ENCODE assay signal across 1 cellular context in genomic region chr20:64056889-64057627, GRCh38.
TF ChIP-seq lines count a peak whose summit lies in the region.

No MANE protein-coding gene starts in this region.

TF ChIP-seq in HepG2, 621 proteins besides CTCF, POLR2A, EP300 and RAD21 (continued from another document and continues in another):
- TF ChIP-seq ZNF691 (CRISPR knock-in tag; IDR thresholded peaks at IDR 0.05; ENCODE audit: borderline replicate concordance, low read depth) (peak; percentile 92; the same call in 1 of the 2 replicates), ATM (IDR thresholded peaks at IDR 0.05; ENCODE audit: borderline replicate concordance) (no peak), ZNF383 (CRISPR knock-in tag; IDR thresholded peaks at IDR 0.05; ENCODE audit: borderline replicate concordance) (no peak), EZH2 (conservative IDR thresholded peaks at IDR 0.05; ENCODE audit: low read depth, low read length) (no peak), FOXC1 (CRISPR knock-in tag; IDR thresholded peaks at IDR 0.05; ENCODE audit: borderline replicate concordance) (no peak), ZNF10 (CRISPR knock-in tag; IDR thresholded peaks at IDR 0.05; ENCODE audit: borderline replicate concordance, low read depth) (no peak), PREB (CRISPR knock-in tag; IDR thresholded peaks at IDR 0.05) (no peak), POGK (CRISPR knock-in tag; conservative IDR thresholded peaks at IDR 0.05) (no peak), SKI (IDR thresholded peaks at IDR 0.05; ENCODE audit: partially characterized antibody) (no peak), GATA4 (IDR thresholded peaks at IDR 0.05; ENCODE audit: borderline replicate concordance, low read depth) (no peak), DR1 (CRISPR knock-in tag; IDR thresholded peaks at IDR 0.05) (peak; percentile 45; the same call in 1 of the 2 replicates), ARHGAP35 (CRISPR knock-in tag; IDR thresholded peaks at IDR 0.05; ENCODE audit: borderline replicate concordance) (peak; percentile 86; the same call in 1 of the 2 replicates), RFXAP (CRISPR knock-in tag; IDR thresholded peaks at IDR 0.05; ENCODE audit: borderline replicate concordance) (no peak), FOXO1 (CRISPR knock-in tag; IDR thresholded peaks at IDR 0.05) (no peak), ZNF142 (CRISPR knock-in tag; IDR thresholded peaks at IDR 0.05) (no peak), ATF7-NPFF (CRISPR knock-in tag; IDR thresholded peaks at IDR 0.05; ENCODE audit: low read depth) (no peak), TBX3 (IDR thresholded peaks at IDR 0.05; ENCODE audit: borderline replicate concordance) (no peak), ZNF724P (CRISPR knock-in tag; IDR thresholded peaks at IDR 0.05; ENCODE audit: borderline replicate concordance) (no peak), ZNF597 (CRISPR knock-in tag; IDR thresholded peaks at IDR 0.05) (no peak), POLR2AphosphoS5 (IDR thresholded peaks at IDR 0.05; ENCODE audit: low read depth, low read length) (no peak), KDM2A (CRISPR knock-in tag; IDR thresholded peaks at IDR 0.05; ENCODE audit: borderline replicate concordance, low read depth) (peak; percentile 20; the same call in 1 of the 2 replicates), TCF7L2 (IDR thresholded peaks at IDR 0.05; ENCODE audit: low read depth, low read length) (no peak), SUZ12 (IDR thresholded peaks at IDR 0.05; ENCODE audit: low read depth, low read length) (no peak), SSRP1 (CRISPR knock-in tag; IDR thresholded peaks at IDR 0.05) (no peak), ZNF670 (CRISPR knock-in tag; IDR thresholded peaks at IDR 0.05; ENCODE audit: borderline replicate concordance) (no peak), TCF12 (IDR thresholded peaks at IDR 0.05) (no peak), TCF12 (CRISPR knock-in tag; IDR thresholded peaks at IDR 0.05) (0 out of 2 replicates have a peak, but pooled peaks have one; percentile 44), ZBTB49 (CRISPR knock-in tag; IDR thresholded peaks at IDR 0.05; ENCODE audit: borderline replicate concordance) (no peak), BRF2 (CRISPR knock-in tag; IDR thresholded peaks at IDR 0.05) (0 out of 2 replicates have a peak, but pooled peaks have one; percentile 1), ZKSCAN1 (IDR thresholded peaks at IDR 0.05; ENCODE audit: low read length) (no peak), HNRNPL (IDR thresholded peaks at IDR 0.05; ENCODE audit: low read depth, low read length) (peak; percentile 14; the same call in 1 of the 2 replicates), ZNF441 (CRISPR knock-in tag; IDR thresholded peaks at IDR 0.05; ENCODE audit: borderline replicate concordance) (0 out of 2 replicates have a peak, but pooled peaks have one; percentile 54), RELA (CRISPR knock-in tag; IDR thresholded peaks at IDR 0.05) (no peak), ZNF564 (CRISPR knock-in tag; IDR thresholded peaks at IDR 0.05) (peak; percentile 49), ZSCAN29 (CRISPR knock-in tag; conservative IDR thresholded peaks at IDR 0.05) (no peak; the same call in 1 of the 2 replicates), HMG20B (CRISPR knock-in tag; conservative IDR thresholded peaks at IDR 0.05) (peak; percentile 33; the same call in 1 of the 2 replicates), ZSCAN9 (CRISPR knock-in tag; IDR thresholded peaks at IDR 0.05; ENCODE audit: borderline replicate concordance) (no peak), MIER2 (CRISPR knock-in tag; IDR thresholded peaks at IDR 0.05) (no peak), MED1 (CRISPR knock-in tag; IDR thresholded peaks at IDR 0.05) (0 out of 2 replicates have a peak, but pooled peaks have one; percentile 17), ZBTB14 (CRISPR knock-in tag; IDR thresholded peaks at IDR 0.05) (no peak), MTERF4 (CRISPR knock-in tag; IDR thresholded peaks at IDR 0.05) (0 out of 2 replicates have a peak, but pooled peaks have one; percentile 74), ONECUT2 (CRISPR knock-in tag; IDR thresholded peaks at IDR 0.05) (peak; percentile 47; the same call in 1 of the 2 replicates), HES4 (CRISPR knock-in tag; IDR thresholded peaks at IDR 0.05; ENCODE audit: borderline replicate concordance) (0 out of 2 replicates have a peak, but pooled peaks have one; percentile 13), ZNF530 (CRISPR knock-in tag; IDR thresholded peaks at IDR 0.05; ENCODE audit: low read depth) (no peak), GLI4 (CRISPR knock-in tag; IDR thresholded peaks at IDR 0.05; ENCODE audit: borderline replicate concordance) (peak; percentile 42), BRD4 (CRISPR knock-in tag; IDR thresholded peaks at IDR 0.05) (no peak; the same call in 1 of the 2 replicates), ZNF367 (CRISPR knock-in tag; IDR thresholded peaks at IDR 0.05; ENCODE audit: borderline replicate concordance) (no peak)
